ENCODE assay signal across 8 cellular contexts in genomic region chr11:78138694-78139421, GRCh38. TPM values are rescaled to one million over a fixed set of nuclear protein-coding genes. Genes with fewer than 3 reads are reported as not detected.
DNase-seq lines count a peak whose midpoint lies in the region; ATAC-seq and TF ChIP-seq lines count a peak whose summit lies in the region.

No MANE protein-coding gene starts in this region.

- peak overlapping the region; percentile 57 for H3K4me3 ChIP-seq in mucosa of descending colon

- H3K4me1 ChIP-seq in mucosa of descending colon (ENCODE audit: low read depth), result peaks cover 12% of the 10 kb centered on the region

- no peaks in the 10 kb centered on the region for H3K36me3 ChIP-seq in mucosa of descending colon (ENCODE audit: low read depth)

- ATAC-seq in GM19467 (IDR thresholded peaks at IDR 0.05; ENCODE audit: unreplicated experiment) (peak; percentile 19), HG03571 (IDR thresholded peaks at IDR 0.05; ENCODE audit: unreplicated experiment) (peak; percentile 14), T-helper 17 cell (peak; percentile 49), mucosa of descending colon (peak; percentile 63)
- peak; percentile 44 for ATAC-seq in central memory CD8-positive, alpha-beta T cell (replicated peaks; ENCODE audit: extremely low read depth, poor library complexity, severe bottlenecking)

- H3K4me1 Mint-ChIP-seq in Calu3 (ENCODE audit: low read depth, unreplicated experiment) (peaks cover 21% of the 10 kb centered on the region), T-helper 17 cell (peaks cover 27% of the 10 kb centered on the region)
- H3K4me1 Mint-ChIP-seq in central memory CD8-positive, alpha-beta T cell, result peaks cover 23% of the 10 kb centered on the region
- peaks cover 45% of the 10 kb centered on the region for H3K4me1 Mint-ChIP-seq in stimulated activated naive CD8-positive, alpha-beta T cell treated with anti-CD3 and anti-CD28 coated beads, Interleukin-15, Interleukin-2, amounts not matched to agents 100 ng/mL and 50 ng/mL, for 24 hours (ENCODE audit: low read depth)

- no peak for TF ChIP-seq CTCF in Calu3 (IDR thresholded peaks at IDR 0.05; ENCODE audit: unreplicated experiment)
- TF ChIP-seq CTCF in mucosa of descending colon (IDR thresholded peaks at IDR 0.05), result no peak

- intact Hi-C loops in Calu3 (cut with micrococcal nuclease; ENCODE audit: unreplicated experiment) (no loop called here), mucosa of descending colon (cut with DNase I, micrococcal nuclease) (no loop called here), posterior cingulate gyrus (cut with DNase I) (loop anchor here (5.0 kb wide), 1 partner anchor 433 kb away; the partner anchor contains the start of gene NARS2)

- no peaks in the 10 kb centered on the region for H3K9me3 Mint-ChIP-seq in Calu3 (ENCODE audit: low read depth, unreplicated experiment)
- no peaks in the 10 kb centered on the region for H3K9me3 Mint-ChIP-seq in central memory CD8-positive, alpha-beta T cell
- H3K9me3 Mint-ChIP-seq in stimulated activated naive CD8-positive, alpha-beta T cell treated with anti-CD3 and anti-CD28 coated beads, Interleukin-15, Interleukin-2, amounts not matched to agents 100 ng/mL and 50 ng/mL, for 24 hours, result no peaks in the 10 kb centered on the region

- DNase-seq in Calu3, result peak; percentile 27
- no peak for DNase-seq in T-helper 17 cell
- DNase-seq in central memory CD8-positive, alpha-beta T cell (ENCODE audit: low spot score in 2 of 2), result peak in 1 of 2 donors; percentile 16
- peak in 2 of 3 donors; percentile 36 to 39 for DNase-seq in mucosa of descending colon
- DNase-seq in posterior cingulate gyrus, result no peak

- H3K36me3 Mint-ChIP-seq in Calu3 (ENCODE audit: insufficient read depth, unreplicated experiment) (peaks cover 37% of the 10 kb centered on the region), T-helper 17 cell (ENCODE audit: low read depth) (peaks cover 13% of the 10 kb centered on the region)
- H3K36me3 Mint-ChIP-seq in central memory CD8-positive, alpha-beta T cell (ENCODE audit: insufficient read depth), result peaks cover 7% of the 10 kb centered on the region
- peaks cover 43% of the 10 kb centered on the region for H3K36me3 Mint-ChIP-seq in stimulated activated naive CD8-positive, alpha-beta T cell treated with anti-CD3 and anti-CD28 coated beads, Interleukin-15, Interleukin-2, amounts not matched to agents 100 ng/mL and 50 ng/mL, for 24 hours (ENCODE audit: low read depth)

- CTCF ChIA-PET in Calu3 (lab: Charles Lee), result interaction anchor here (0.8 kb wide), 1 partner anchor 60 kb away, joined by 4 read pairs; no protein-coding TSS in a partner anchor

- H3K27ac Mint-ChIP-seq in Calu3 (ENCODE audit: unreplicated experiment), result peak overlapping the region; percentile 62
- H3K27ac Mint-ChIP-seq in T-helper 17 cell, result peak overlapping the region; percentile 86
- peak overlapping the region; percentile 94 for H3K27ac Mint-ChIP-seq in central memory CD8-positive, alpha-beta T cell (ENCODE audit: low read depth)
- peak overlapping the region; percentile 91 for H3K27ac Mint-ChIP-seq in stimulated activated naive CD8-positive, alpha-beta T cell treated with anti-CD3 and anti-CD28 coated beads, Interleukin-15, Interleukin-2, amounts not matched to agents 100 ng/mL and 50 ng/mL, for 24 hours

- BruUV-seq in Calu3 (replicated peaks; lab: Mats Ljungman, UMichigan), result TSS peak; percentile 61

- no peaks in the 10 kb centered on the region for H3K9me3 ChIP-seq in T-helper 17 cell (ENCODE audit: control insufficient read depth, low read length, poor library complexity, severe bottlenecking)
- no peaks in the 10 kb centered on the region for H3K9me3 ChIP-seq in mucosa of descending colon

- H3K27me3 Mint-ChIP-seq in Calu3 (ENCODE audit: unreplicated experiment) (no peaks in the 10 kb centered on the region), T-helper 17 cell (no peaks in the 10 kb centered on the region)
- no peaks in the 10 kb centered on the region for H3K27me3 Mint-ChIP-seq in central memory CD8-positive, alpha-beta T cell
- no peaks in the 10 kb centered on the region for H3K27me3 Mint-ChIP-seq in stimulated activated naive CD8-positive, alpha-beta T cell treated with anti-CD3 and anti-CD28 coated beads, Interleukin-15, Interleukin-2, amounts not matched to agents 100 ng/mL and 50 ng/mL, for 24 hours

- H3K4me3 Mint-ChIP-seq in Calu3 (ENCODE audit: low read depth, unreplicated experiment), result peak overlapping the region; percentile 83
- H3K4me3 Mint-ChIP-seq in T-helper 17 cell, result peak overlapping the region; percentile 92
- peak overlapping the region; percentile 89 for H3K4me3 Mint-ChIP-seq in central memory CD8-positive, alpha-beta T cell
- H3K4me3 Mint-ChIP-seq in stimulated activated naive CD8-positive, alpha-beta T cell treated with anti-CD3 and anti-CD28 coated beads, Interleukin-15, Interleukin-2, amounts not matched to agents 100 ng/mL and 50 ng/mL, for 24 hours, result peak overlapping the region; percentile 91

RNA-seq across cellular contexts. Expression of gene ALG8, which starts 0.6 kb away (rescaled TPM):
- total RNA-seq in Calu3 (2022), result 73.5 and 85.7 TPM in 2 replicates
- total RNA-seq in T-helper 17 cell, result 10 to 100 TPM; 17.2 to 25.8 TPM
- 10 to 100 TPM; 24.3 to 32.7 (median 28.3) TPM for total RNA-seq in mucosa of descending colon

RNA-seq across cellular contexts. Expression of gene KCTD21, which starts 49.6 kb away (rescaled TPM):
- total RNA-seq in Calu3 (2022) (8.5 and 8.7 TPM in 2 replicates), T-helper 17 cell (1 to 10 TPM; 2.4 to 4.0 TPM), mucosa of descending colon (10 to 100 TPM in 1 of 3 donors, 1 to 10 TPM in 2; 7.5 to 11.1 (median 8.1) TPM)

RNA-seq across cellular contexts. Expression of gene USP35, which starts 49.9 kb away (rescaled TPM):
- total RNA-seq in Calu3 (2022) (6.8 and 7.8 TPM in 2 replicates), T-helper 17 cell (10 to 100 TPM; 10.5 to 13.4 TPM), mucosa of descending colon (10 to 100 TPM in 1 of 3 donors, 1 to 10 TPM in 2; 3.9 to 11.1 (median 4.9) TPM)

RNA-seq across cellular contexts. Expression of gene NDUFC2, which starts 59.2 kb away (rescaled TPM):
- 264 and 343 TPM in 2 replicates for total RNA-seq in Calu3 (2022)
- 10 to 100 TPM; 36.9 to 47.1 TPM for total RNA-seq in T-helper 17 cell
- 100 to 1,000 TPM; 168 to 208 (median 183) TPM for total RNA-seq in mucosa of descending colon

Comparison
In these comparisons a context has a peak if more than half of its experiments do, and no peak if none do; other contexts are left out.
1. DNase-seq: peak in Calu3 (single experiment) and mucosa of descending colon (2 of 3); none in T-helper 17 cell (0 of 3) and posterior cingulate gyrus (0 of 10).
2. Peak in every context shown above with its lines, with median percentiles within 50 percentile points of each other: H3K27ac Mint-ChIP-seq, H3K4me3 Mint-ChIP-seq and ATAC-seq.